Comparison of ENCODE assay signal across 8 cellular contexts in the genomic region with DNA sequence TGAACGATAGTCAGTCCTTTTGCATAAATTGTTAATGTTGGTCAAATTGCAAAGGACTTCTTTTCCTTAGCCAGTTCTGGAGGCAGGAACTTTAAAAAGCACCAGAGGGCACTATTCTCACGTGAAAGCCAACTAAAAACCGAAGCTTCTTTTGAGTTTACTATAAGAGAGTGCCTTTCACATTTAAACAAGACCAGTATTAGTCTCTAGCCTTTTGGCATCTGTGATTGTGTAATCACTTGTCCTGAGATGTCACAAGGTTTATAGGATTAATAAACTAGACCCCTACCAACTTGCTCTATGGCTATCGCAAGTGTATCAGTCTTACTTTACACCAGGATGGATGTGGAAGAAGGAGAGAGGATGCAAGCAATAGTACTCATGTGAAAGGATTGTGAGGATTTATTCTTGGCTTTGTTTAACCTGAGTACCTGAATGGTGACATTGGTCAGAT. TPM values are rescaled to one million over a fixed set of nuclear protein-coding genes. Genes with fewer than 3 reads are reported as not detected.
DNase-seq lines count a peak whose midpoint lies in the region; ATAC-seq and TF ChIP-seq lines count a peak whose summit lies in the region.

No MANE protein-coding gene starts in this region.

- H3K27me3 Mint-ChIP-seq in activated naive CD8-positive, alpha-beta T cell treated with anti-CD3 and anti-CD28 coated beads for 36 hours, result no peaks in the 10 kb centered on the region

- H3K9me3 Mint-ChIP-seq in activated naive CD8-positive, alpha-beta T cell treated with anti-CD3 and anti-CD28 coated beads for 36 hours, result no peaks in the 10 kb centered on the region

- DNase-seq in GM06990 (ENCODE audit: extremely low read depth, insufficient read length) (no peak), NCI-H2171 (lab: John Stamatoyannopoulos, UW) (peak; percentile 32), left ventricle myocardium inferior (no peak), sciatic nerve (ENCODE audit: low spot score) (no peak), NCI-H128 (lab: John Stamatoyannopoulos, UW; ENCODE audit: unreplicated experiment) (no peak)
- no peak for DNase-seq in activated naive CD8-positive, alpha-beta T cell treated with anti-CD3 and anti-CD28 coated beads for 36 hours

- ATAC-seq in HG02588 (IDR thresholded peaks at IDR 0.05; ENCODE audit: unreplicated experiment) (peak; percentile 74), sciatic nerve (peak; percentile 86)

- H3K36me3 Mint-ChIP-seq in activated naive CD8-positive, alpha-beta T cell treated with anti-CD3 and anti-CD28 coated beads for 36 hours, result no peaks in the 10 kb centered on the region

- intact Hi-C loops in left ventricle myocardium inferior (cut with micrococcal nuclease), result loop anchor here (2.0 to 5.0 kb wide), 2 partner anchors 337 to 356 kb away; no protein-coding TSS in a partner anchor
- intact Hi-C loops in sciatic nerve (cut with DNase I), result loop anchor here (10.0 kb wide), 1 partner anchor 360 kb away; no protein-coding TSS in a partner anchor

- no peaks in the 10 kb centered on the region for H3K9me3 ChIP-seq in left ventricle myocardium inferior (replicated peaks)

- H3K27ac Mint-ChIP-seq in activated naive CD8-positive, alpha-beta T cell treated with anti-CD3 and anti-CD28 coated beads for 36 hours, result peak overlapping the region; percentile 74

- H3K4me1 ChIP-seq in ACC112 (ENCODE audit: control insufficient read depth, insufficient read depth, low read length, unreplicated experiment), result peaks cover 53% of the 10 kb centered on the region
- peaks cover 24% of the 10 kb centered on the region for H3K4me1 ChIP-seq in left ventricle myocardium inferior

- peak overlapping the region; percentile 58 for H2AFZ ChIP-seq in ACC112 (ENCODE audit: low read length, unreplicated experiment)

- H3K27me3 ChIP-seq in ACC112 (ENCODE audit: insufficient read depth, low read length) (no peaks in the 10 kb centered on the region), GM06990 (replicated peaks; ENCODE audit: control insufficient read depth, insufficient read depth, low read length) (no peaks in the 10 kb centered on the region), left ventricle myocardium inferior (ENCODE audit: low read depth) (no peaks in the 10 kb centered on the region)

- TF ChIP-seq CTCF in GM06990 (IDR thresholded peaks at IDR 0.05; ENCODE audit: insufficient read depth, low read length, poor library complexity, severe bottlenecking), result peak; percentile 44
- peak; percentile 73 for TF ChIP-seq CTCF in left ventricle myocardium inferior (IDR thresholded peaks at IDR 0.05; ENCODE audit: borderline replicate concordance)

- H3K79me2 ChIP-seq in ACC112 (ENCODE audit: control insufficient read depth, insufficient read depth, low read length, unreplicated experiment), result no peaks in the 10 kb centered on the region

- H3K27ac ChIP-seq in ACC112 (ENCODE audit: low read depth, low read length) (no peak overlapping the region), left ventricle myocardium inferior (replicated peaks) (peak overlapping the region; percentile 65)

- H3K4me1 Mint-ChIP-seq in activated naive CD8-positive, alpha-beta T cell treated with anti-CD3 and anti-CD28 coated beads for 36 hours, result peaks cover 22% of the 10 kb centered on the region

- peak overlapping the region; percentile 6; the same call in 1 of the 2 replicates for H3K4me3 ChIP-seq in ACC112 (ENCODE audit: low read depth, low read length)
- H3K4me3 ChIP-seq in GM06990 (replicated peaks; ENCODE audit: low read depth, low read length), result no peak overlapping the region
- no peak overlapping the region for H3K4me3 ChIP-seq in left ventricle myocardium inferior

- no peaks in the 10 kb centered on the region for H3K36me3 ChIP-seq in ACC112 (ENCODE audit: insufficient read depth, low read length)
- no peaks in the 10 kb centered on the region for H3K36me3 ChIP-seq in GM06990 (ENCODE audit: control insufficient read depth, insufficient read depth, low read length)
- no peaks in the 10 kb centered on the region for H3K36me3 ChIP-seq in left ventricle myocardium inferior

- no peak overlapping the region for H3K4me3 Mint-ChIP-seq in activated naive CD8-positive, alpha-beta T cell treated with anti-CD3 and anti-CD28 coated beads for 36 hours

RNA-seq across cellular contexts. Expression of a gene that starts 14.4 kb away (rescaled TPM):
- total RNA-seq in activated naive CD8-positive, alpha-beta T cell treated with anti-CD3 and anti-CD28 coated beads for 36 hours, result 10 to 100 TPM; 80.6 to 81.0 TPM
- total RNA-seq in left ventricle myocardium inferior (0.82 TPM), sciatic nerve (3.5 TPM)

Comparison
In these comparisons a context has a peak if more than half of its experiments do, and no peak if none do; other contexts are left out.
1. RNA of a gene that starts 14.4 kb away (total RNA-seq): 80.6 to 81.0 TPM in activated naive CD8-positive, alpha-beta T cell treated with anti-CD3 and anti-CD28 coated beads for 36 hours; 3.5 TPM in sciatic nerve (single experiment) and 0.82 TPM in left ventricle myocardium inferior (single experiment); every median in the first group is over 10 times any median in the second.